In the genomic region with DNA sequence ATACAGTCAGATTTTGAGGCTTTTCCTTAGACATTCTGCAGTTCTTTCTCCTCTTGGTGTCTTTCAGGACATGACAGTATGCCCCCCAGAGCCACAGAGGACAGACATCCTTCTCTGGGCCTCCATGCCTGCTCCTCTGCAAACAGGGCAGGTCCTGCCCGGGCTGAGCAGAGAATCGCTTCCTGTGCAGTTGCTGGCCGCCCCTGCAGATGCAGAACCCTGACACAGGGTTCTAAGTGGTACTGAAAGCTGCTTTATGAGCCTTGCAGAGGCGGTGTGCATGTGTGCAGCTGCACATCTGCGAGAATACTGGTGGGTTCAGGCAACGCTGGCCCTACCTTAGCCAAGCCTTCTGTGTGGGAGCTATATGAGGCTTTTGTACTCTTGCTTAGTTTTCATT, we compare ENCODE assay signal across 29 cellular contexts. TPM values are rescaled to one million over a fixed set of nuclear protein-coding genes. Genes with fewer than 3 reads are reported as not detected.
"Had no signal": no experiment of that assay in that cellular context is flagged by ENCODE, and none has a peak within 500 bp of the region (broad histone marks: within the 10 kb centered on the region; RNA-seq: fewer than 3 reads in every experiment).

No MANE protein-coding gene starts in this region.

- H3K27ac Mint-ChIP-seq: activated CD8-positive, alpha-beta T cell treated with anti-CD3 and anti-CD28 coated beads for 36 hours; activated naive CD4-positive, alpha-beta T cell treated with anti-CD3 and anti-CD28 coated beads, Interleukin-2, amount 50 U/mL, for 24 hours; activated naive CD8-positive, alpha-beta T cell treated with anti-CD3 and anti-CD28 coated beads, Interleukin-2, amount 50 U/mL, for 24 hours; activated T-helper 17 cell treated with anti-CD3 and anti-CD28 coated beads, Interleukin-2, amount 50 U/mL, for 72 hours; mesothelial cell of epicardium; naive B cell; stimulated activated naive B cell treated with anti-CD40 and anti-IgM and Interleukin-4, amounts not matched to agents 10 μg/mL and 1 μg/mL and 100 μg/mL, for 72 hours; WTC11 had no signal

- H3K4me2 ChIP-seq: hepatocyte had no signal

- H3K36me3 ChIP-seq: breast epithelium, colonic mucosa, gastrocnemius medialis, prostate gland, sigmoid colon, stomach, tibial artery had no signal

- H3K27ac ChIP-seq: breast epithelium, colonic mucosa, hepatocyte, pancreas, prostate gland, sigmoid colon, stomach, tibial artery had no signal

- H3K9me3 ChIP-seq: colonic mucosa, gastrocnemius medialis, pancreas, prostate gland, sigmoid colon, stomach, tibial artery had no signal

- H3K36me3 Mint-ChIP-seq: activated naive CD4-positive, alpha-beta T cell treated with anti-CD3 and anti-CD28 coated beads, Interleukin-2, amount 50 U/mL, for 24 hours; naive B cell; stimulated activated naive B cell treated with anti-CD40 and anti-IgM and Interleukin-4, amounts not matched to agents 10 μg/mL and 1 μg/mL and 100 μg/mL, for 72 hours; WTC11 had no signal

- H3K4me3 ChIP-seq: breast epithelium, colonic mucosa, gastrocnemius medialis, hepatocyte, pancreas, prostate gland, sigmoid colon, stomach, tibial artery had no signal

- DNase-seq: activated CD4-positive, alpha-beta T cell treated with anti-CD3 and anti-CD28 coated beads, Interleukin-2, amount 50 U/mL, for 1 hour; activated CD8-positive, alpha-beta T cell treated with anti-CD3 and anti-CD28 coated beads for 36 hours; activated gamma-delta T cell treated with Interleukin-2 at 50 U/mL for 16 hours; activated naive CD8-positive, alpha-beta T cell treated with anti-CD3 and anti-CD28 coated beads, Interleukin-2, amount 50 U/mL, for 24 hours; activated T-cell treated with anti-CD3 and anti-CD28 coated beads, Interleukin-2, amount 50 U/mL, for 4 hours; colonic mucosa; effector memory CD4-positive, alpha-beta T cell; gastrocnemius medialis; glutamatergic neuron; islet precursor cell; mammary epithelial cell; naive B cell; pancreas; sigmoid colon; small intestine; stimulated activated CD4-positive, alpha-beta T cell treated with anti-CD3 and anti-CD28 coated beads, Interleukin-1b, Interleukin-23, amount 100 ng/mL, for 48 hours; stimulated activated CD4-positive, alpha-beta T cell treated with anti-CD3 and anti-CD28 coated beads, Interleukin-4, amount 100 ng/mL, for 4 hours; stimulated activated CD8-positive, alpha-beta memory T cell treated with anti-CD3 and anti-CD28 coated beads, Interleukin-4, amount 100 ng/mL, for 48 hours; stimulated activated naive B cell treated with anti-CD40 and anti-IgM and Interleukin-4, amounts not matched to agents 10 μg/mL and 1 μg/mL and 100 μg/mL, for 72 hours; stomach; T-helper 2 cell; tibial artery had no signal

- H3K9me3 Mint-ChIP-seq: activated CD8-positive, alpha-beta T cell treated with anti-CD3 and anti-CD28 coated beads for 36 hours; activated naive CD8-positive, alpha-beta T cell treated with anti-CD3 and anti-CD28 coated beads, Interleukin-2, amount 50 U/mL, for 24 hours; activated T-helper 17 cell treated with anti-CD3 and anti-CD28 coated beads, Interleukin-2, amount 50 U/mL, for 72 hours had no signal

- FAIRE-seq: pancreas, small intestine had no signal

- H3K4me1 ChIP-seq: colonic mucosa, sigmoid colon, tibial artery had no signal

- H3K27me3 ChIP-seq: breast epithelium, colonic mucosa, gastrocnemius medialis, hepatocyte, pancreas, sigmoid colon, stomach, tibial artery had no signal

- H3K4me1 Mint-ChIP-seq: activated T-helper 17 cell treated with anti-CD3 and anti-CD28 coated beads, Interleukin-2, amount 50 U/mL, for 72 hours; naive B cell; stimulated activated naive B cell treated with anti-CD40 and anti-IgM and Interleukin-4, amounts not matched to agents 10 μg/mL and 1 μg/mL and 100 μg/mL, for 72 hours had no signal

- H3K27me3 Mint-ChIP-seq: activated CD8-positive, alpha-beta T cell treated with anti-CD3 and anti-CD28 coated beads for 36 hours; activated naive CD4-positive, alpha-beta T cell treated with anti-CD3 and anti-CD28 coated beads, Interleukin-2, amount 50 U/mL, for 24 hours; activated naive CD8-positive, alpha-beta T cell treated with anti-CD3 and anti-CD28 coated beads, Interleukin-2, amount 50 U/mL, for 24 hours; activated T-helper 17 cell treated with anti-CD3 and anti-CD28 coated beads, Interleukin-2, amount 50 U/mL, for 72 hours; stimulated activated naive B cell treated with anti-CD40 and anti-IgM and Interleukin-4, amounts not matched to agents 10 μg/mL and 1 μg/mL and 100 μg/mL, for 72 hours had no signal

- H3K4me3 Mint-ChIP-seq: activated CD8-positive, alpha-beta T cell treated with anti-CD3 and anti-CD28 coated beads for 36 hours; activated naive CD4-positive, alpha-beta T cell treated with anti-CD3 and anti-CD28 coated beads, Interleukin-2, amount 50 U/mL, for 24 hours; activated naive CD8-positive, alpha-beta T cell treated with anti-CD3 and anti-CD28 coated beads, Interleukin-2, amount 50 U/mL, for 24 hours; activated T-cell treated with anti-CD3 and anti-CD28 coated beads, Interleukin-2, amount 50 U/mL, for 4 hours; activated T-helper 17 cell treated with anti-CD3 and anti-CD28 coated beads, Interleukin-2, amount 50 U/mL, for 72 hours; mesothelial cell of epicardium; naive B cell; stimulated activated naive B cell treated with anti-CD40 and anti-IgM and Interleukin-4, amounts not matched to agents 10 μg/mL and 1 μg/mL and 100 μg/mL, for 72 hours; WTC11 had no signal

- ATAC-seq: activated CD8-positive, alpha-beta T cell treated with anti-CD3 and anti-CD28 coated beads for 36 hours; activated naive CD8-positive, alpha-beta T cell treated with anti-CD3 and anti-CD28 coated beads, Interleukin-2, amount 50 U/mL, for 24 hours; activated T-cell treated with anti-CD3 and anti-CD28 coated beads, Interleukin-2, amount 50 U/mL, for 4 hours; activated T-helper 17 cell treated with anti-CD3 and anti-CD28 coated beads, Interleukin-2, amount 50 U/mL, for 72 hours; gastrocnemius medialis; pancreas; stimulated activated naive B cell treated with anti-CD40 and anti-IgM and Interleukin-4, amounts not matched to agents 10 μg/mL and 1 μg/mL and 100 μg/mL, for 72 hours had no signal

- H2AFZ ChIP-seq: hepatocyte had no signal

RNA-seq across cellular contexts. Expression of gene FLRT2, which starts 54.5 kb away (rescaled TPM):
- total RNA-seq: activated CD8-positive, alpha-beta T cell treated with anti-CD3 and anti-CD28 coated beads for 36 hours; activated T-helper 17 cell treated with anti-CD3 and anti-CD28 coated beads, Interleukin-2, amount 50 U/mL, for 72 hours had no signal
